ENCODE assay signal across 1 cellular context in genomic region chr4:48470135-48470534, GRCh38.
TF ChIP-seq lines count a peak whose summit lies in the region.

No MANE protein-coding gene starts in this region.

TF ChIP-seq in neural cell, 6 proteins besides CTCF, POLR2A, EP300 and RAD21 (continued from another document):
- TF ChIP-seq SMC3 (conservative IDR thresholded peaks at IDR 0.05; ENCODE audit: poor library complexity) (no peak), TAF1 (IDR thresholded peaks at IDR 0.05; ENCODE audit: low read depth) (no peak), EZH2 (IDR thresholded peaks at IDR 0.05; ENCODE audit: borderline replicate concordance, insufficient read depth, low read length, poor library complexity, severe bottlenecking) (no peak)
